In genomic region chr2:25257931-25258771, GRCh38 we compare ENCODE assay signal across 15 cellular contexts.
A peak's percentile ranks its signal among the peaks of the same experiment; 100 is the strongest.
DNase-seq lines count a peak whose midpoint lies in the region; ATAC-seq and TF ChIP-seq lines count a peak whose summit lies in the region.
"Had no signal": no experiment of that assay in that cellular context is flagged by ENCODE, and none has a peak within 500 bp of the region (broad histone marks: within the 10 kb centered on the region; RNA-seq: fewer than 3 reads in every experiment).

No MANE protein-coding gene starts in this region.

- peaks cover 62% of the 10 kb centered on the region for H3K36me3 Mint-ChIP-seq in CD4-positive, alpha-beta T cell (ENCODE audit: low read depth)
- H3K36me3 Mint-ChIP-seq in H9 (ENCODE audit: insufficient read depth in 1 of 3, low read depth in 3 of 3) (peaks cover 24 to 31% (median 29%) of the 10 kb centered on the region in 3 experiments), nephron progenitor cell (ENCODE audit: low read depth) (peaks cover 30% of the 10 kb centered on the region)

- peaks cover 20% of the 10 kb centered on the region for H3K4me1 Mint-ChIP-seq in CD4-positive, alpha-beta T cell (ENCODE audit: low read depth)
- H3K4me1 Mint-ChIP-seq in H9 (peaks cover 71 to 72% of the 10 kb centered on the region in 2 experiments), nephron progenitor cell (peaks cover 92% of the 10 kb centered on the region)

- peaks cover 33% of the 10 kb centered on the region for H3K4me1 ChIP-seq in H9 (ENCODE audit: insufficient read depth, low read length)
- H3K4me1 ChIP-seq: SJCRH30 had no signal

- no CpG with 5 or more reads among the region's 9 CpGs for WGBS in H9 (ENCODE audit: extremely low coverage, insufficient read length, low lambda C conversion rate)

- no peak overlapping the region for H4K8ac ChIP-seq in H9 (replicated peaks; ENCODE audit: insufficient read length, low read depth, low read length)

- H3K9ac ChIP-seq in H9 (ENCODE audit: extremely low read depth, insufficient read length, low read length), result no peak overlapping the region

- H2BK15ac ChIP-seq in H9 (ENCODE audit: low read depth, low read length), result no peak overlapping the region

- no peaks in the 10 kb centered on the region for H3K27me3 Mint-ChIP-seq in CD4-positive, alpha-beta T cell
- H3K27me3 Mint-ChIP-seq in H9 (ENCODE audit: low read depth) (no peaks in the 10 kb centered on the region; the same call in 1 of the 2 replicates), nephron progenitor cell (ENCODE audit: low read depth, poor library complexity) (peaks cover 14% of the 10 kb centered on the region)
- H3K27me3 Mint-ChIP-seq: stimulated activated memory B cell treated with anti-CD40 and anti-IgM and Interleukin-4, amounts not matched to agents 10 μg/mL and 1 μg/mL and 100 μg/mL, for 72 hours had no signal

- H3K4me3 Mint-ChIP-seq in CD4-positive, alpha-beta T cell, result no peak overlapping the region
- H3K4me3 Mint-ChIP-seq in H9, result peak overlapping the region in 1 of 2 experiments; percentile 20; a peak in 2 of 5 replicates
- H3K4me3 Mint-ChIP-seq in nephron progenitor cell, result no peak overlapping the region
- H3K4me3 Mint-ChIP-seq: stimulated activated memory B cell treated with anti-CD40 and anti-IgM and Interleukin-4, amounts not matched to agents 10 μg/mL and 1 μg/mL and 100 μg/mL, for 72 hours had no signal

- no peak overlapping the region for H3K23ac ChIP-seq in H9 (ENCODE audit: insufficient read length, low read depth, low read length)

- H3K23me2 ChIP-seq in H9 (ENCODE audit: insufficient read length, low read depth, low read length, poor library complexity, severe bottlenecking), result no peaks in the 10 kb centered on the region

- no peak overlapping the region for H2BK20ac ChIP-seq in H9 (ENCODE audit: low read depth, low read length, poor library complexity, severe bottlenecking)

- H2BK120ac ChIP-seq in H9 (ENCODE audit: low read depth, low read length, poor library complexity, severe bottlenecking), result no peak overlapping the region

- H3K18ac ChIP-seq in H9 (ENCODE audit: insufficient read length, low read depth, low read length), result peak overlapping the region; percentile 7

- H4K91ac ChIP-seq in H9 (ENCODE audit: insufficient read length, low read depth, low read length), result no peak overlapping the region

- H3K14ac ChIP-seq in H9 (ENCODE audit: insufficient read depth, low read length), result no peak overlapping the region

- H3K4me2 ChIP-seq in H9 (ENCODE audit: insufficient read depth, insufficient read length, low read length), result peak overlapping the region; percentile 49

- H2BK12ac ChIP-seq in H9 (ENCODE audit: insufficient read length, low read depth, low read length), result no peak overlapping the region

- no peak overlapping the region for H3K56ac ChIP-seq in H9 (ENCODE audit: insufficient read length, low read depth, low read length)

- POLR2A ChIA-PET in CD4-positive, alpha-beta T cell (lab: Charles Lee), result no interaction called here

- no peak for TF ChIP-seq CTCF in CD4-positive, alpha-beta T cell (IDR thresholded peaks at IDR 0.05)
- TF ChIP-seq CTCF in H9 (conservative IDR thresholded peaks at IDR 0.05), result peak; percentile 53
- TF ChIP-seq CTCF in nephron progenitor cell (IDR thresholded peaks at IDR 0.05), result no peak

- H3K79me2 ChIP-seq in H9 (ENCODE audit: insufficient read depth, low read length), result no peaks in the 10 kb centered on the region

- no peaks in the 10 kb centered on the region for H3K9me3 Mint-ChIP-seq in CD4-positive, alpha-beta T cell
- H3K9me3 Mint-ChIP-seq in H9, result no peaks in the 10 kb centered on the region; a peak in 1 of 5 replicates
- H3K9me3 Mint-ChIP-seq in nephron progenitor cell, result peaks cover 5% of the 10 kb centered on the region
- H3K9me3 Mint-ChIP-seq: stimulated activated memory B cell treated with anti-CD40 and anti-IgM and Interleukin-4, amounts not matched to agents 10 μg/mL and 1 μg/mL and 100 μg/mL, for 72 hours had no signal

- H2AK5ac ChIP-seq in H9 (ENCODE audit: insufficient read length, low read length), result no peak overlapping the region

- DNase-seq in CD4-positive, alpha-beta T cell, result no peak
- DNase-seq in H9, result peak; percentile 61
- DNase-seq in caudate nucleus (lab: John Stamatoyannopoulos, UW), result peak in 4 of 61 donors; percentile 39 to 63 (median 44)
- DNase-seq in nephron progenitor cell, result no peak
- no peak for DNase-seq in NCI-H748 treated with DMSO at 0.1 percent for 48 hours (lab: John Stamatoyannopoulos, UW)
- no peak for DNase-seq in 8988T
- DNase-seq: activated CD4-positive, CD25-positive, alpha-beta regulatory T cell treated with anti-CD3 and anti-CD28 coated beads, Interleukin-2, amount 50 U/mL, for 72 hours; kidney glomerular epithelial cell; MG63; NCI-H446; SJCRH30; stimulated activated CD4-positive, alpha-beta T cell treated with anti-CD3 and anti-CD28 coated beads, Interleukin-1b, Interleukin-23, amount 100 ng/mL, for 48 hours had no signal

- no peak overlapping the region for H4K5ac ChIP-seq in H9 (ENCODE audit: insufficient read length, low read depth, low read length)

- H4K20me1 ChIP-seq in H9 (ENCODE audit: control insufficient read depth, insufficient read depth, insufficient read length), result no peaks in the 10 kb centered on the region

- no peak overlapping the region for H2AFZ ChIP-seq in H9 (ENCODE audit: low read length)

- H3K27ac ChIP-seq in CD4-positive, alpha-beta T cell (ENCODE audit: low read depth, low read length), result peak overlapping the region; percentile 23
- H3K27ac ChIP-seq in H9 (ENCODE audit: insufficient read length, low read depth, low read length) (no peak overlapping the region), caudate nucleus (ENCODE audit: low read depth, low read length) (peak overlapping the region; percentile 82)
- H3K27ac ChIP-seq: SJCRH30 had no signal

- no peak overlapping the region for H3K27ac Mint-ChIP-seq in CD4-positive, alpha-beta T cell
- H3K27ac Mint-ChIP-seq in H9 (peak overlapping the region in 2 of 3 experiments; percentile 19 to 76; a peak in 4 of 7 replicates), nephron progenitor cell (peak overlapping the region; percentile 77)
- H3K27ac Mint-ChIP-seq: stimulated activated memory B cell treated with anti-CD40 and anti-IgM and Interleukin-4, amounts not matched to agents 10 μg/mL and 1 μg/mL and 100 μg/mL, for 72 hours had no signal

- no peak overlapping the region for H3K4ac ChIP-seq in H9 (ENCODE audit: low read depth, low read length)

- no peaks in the 10 kb centered on the region for H3K79me1 ChIP-seq in H9 (ENCODE audit: insufficient read depth, low read depth, low read length, poor library complexity, severe bottlenecking)

- no peak overlapping the region for H2BK5ac ChIP-seq in H9 (ENCODE audit: insufficient read length, low read length)

- no peak overlapping the region for H3T11ph ChIP-seq in H9 (ENCODE audit: low read length)

- intact Hi-C loops in CD4-positive, alpha-beta T cell (cut with DNase I, micrococcal nuclease), result loop anchor here in 1 of 2 experiments (10.0 kb wide), 1 partner anchor 57 kb away; no protein-coding TSS in a partner anchor

- H3K9me3 ChIP-seq in CD4-positive, alpha-beta T cell (ENCODE audit: control insufficient read depth, low read length), result no peaks in the 10 kb centered on the region
- no peaks in the 10 kb centered on the region for H3K9me3 ChIP-seq in H9 (ENCODE audit: control insufficient read depth, low read depth, low read length)
- H3K9me3 ChIP-seq: MG63, SJCRH30 had no signal

- ATAC-seq in CD4-positive, alpha-beta T cell (ENCODE audit: poor library complexity), result no peak
- ATAC-seq in HG03095 (IDR thresholded peaks at IDR 0.05; ENCODE audit: unreplicated experiment) (no peak), GM19395 (IDR thresholded peaks at IDR 0.05; ENCODE audit: unreplicated experiment) (no peak)
- ATAC-seq: stimulated activated memory B cell treated with anti-CD40 and anti-IgM and Interleukin-4, amounts not matched to agents 10 μg/mL and 1 μg/mL and 100 μg/mL, for 72 hours had no signal

- H3K27me3 ChIP-seq in CD4-positive, alpha-beta T cell (ENCODE audit: control insufficient read depth, insufficient read depth, low read length), result no peaks in the 10 kb centered on the region
- no peaks in the 10 kb centered on the region for H3K27me3 ChIP-seq in H9 (ENCODE audit: insufficient read depth, low read length)
- H3K27me3 ChIP-seq: MG63, SJCRH30 had no signal

- CTCF ChIA-PET in CD4-positive, alpha-beta T cell (lab: Charles Lee), result no interaction called here
